Comparison of ENCODE assay signal across 8 cellular contexts in genomic region chr17:40548982-40549680, GRCh38. TPM values are rescaled to one million over a fixed set of nuclear protein-coding genes. Genes with fewer than 3 reads are reported as not detected.
A peak's percentile ranks its signal among the peaks of the same experiment; 100 is the strongest.
DNase-seq lines count a peak whose midpoint lies in the region; ATAC-seq and TF ChIP-seq lines count a peak whose summit lies in the region.

No MANE protein-coding gene starts in this region.

- no peak overlapping the region for H3K4me3 ChIP-seq in OCI-LY3 (ENCODE audit: low read length)

- peaks cover 20% of the 10 kb centered on the region for H3K36me3 Mint-ChIP-seq in central memory CD8-positive, alpha-beta T cell (ENCODE audit: insufficient read depth)

- no peaks in the 10 kb centered on the region for H3K27me3 Mint-ChIP-seq in central memory CD8-positive, alpha-beta T cell

- H3K9me3 ChIP-seq in OCI-LY3 (ENCODE audit: insufficient read depth, low read length), result no peaks in the 10 kb centered on the region

- H3K27ac Mint-ChIP-seq in central memory CD8-positive, alpha-beta T cell (ENCODE audit: low read depth), result peak overlapping the region; percentile 45

- H3K27ac ChIP-seq in OCI-LY3 (ENCODE audit: low read length) (peak overlapping the region; percentile 41), foreskin keratinocyte (no peak overlapping the region)

- H3K4me1 ChIP-seq in OCI-LY3 (ENCODE audit: low read length) (peaks cover 65% of the 10 kb centered on the region), foreskin keratinocyte (peaks cover 17% of the 10 kb centered on the region)

- peaks cover under 1% of the 10 kb centered on the region; the same call in 1 of the 2 replicates for H3K79me2 ChIP-seq in OCI-LY3 (ENCODE audit: low read length)

- no peak for ATAC-seq in central memory CD8-positive, alpha-beta T cell (replicated peaks; ENCODE audit: extremely low read depth, poor library complexity, severe bottlenecking)
- ATAC-seq in foreskin keratinocyte, result no peak

- H3K9me3 Mint-ChIP-seq in central memory CD8-positive, alpha-beta T cell, result no peaks in the 10 kb centered on the region

- peak overlapping the region; percentile 28 for H3K4me3 Mint-ChIP-seq in central memory CD8-positive, alpha-beta T cell

- peaks cover 21% of the 10 kb centered on the region for H4K20me1 ChIP-seq in OCI-LY3 (ENCODE audit: insufficient read depth, low read length)

- peak; percentile 87 for DNase-seq in ELR (ENCODE audit: low read depth)
- DNase-seq in central memory CD8-positive, alpha-beta T cell (ENCODE audit: low spot score in 2 of 2), result no peak
- DNase-seq in myocyte (ENCODE audit: low read depth), result peak; percentile 72
- no peak for DNase-seq in middle frontal gyrus (ENCODE audit: extremely low spot score, low spot score)
- DNase-seq in DMS114 treated with DMSO at 0.1 percent for 48 hours (lab: John Stamatoyannopoulos, UW; ENCODE audit: unreplicated experiment), result no peak
- no peak for DNase-seq in stimulated activated CD4-positive, alpha-beta T cell treated with anti-CD3 and anti-CD28 coated beads, Interleukin-15, amount 100 ng/mL, for 24 hours
- no peak for DNase-seq in foreskin keratinocyte

- H3K27me3 ChIP-seq in OCI-LY3 (ENCODE audit: low read depth, low read length), result no peaks in the 10 kb centered on the region
- H3K27me3 ChIP-seq in foreskin keratinocyte, result peaks cover 17% of the 10 kb centered on the region

- TF ChIP-seq CTCF in OCI-LY3 (IDR thresholded peaks at IDR 0.05; ENCODE audit: low read depth, low read length) (no peak), foreskin keratinocyte (conservative IDR thresholded peaks at IDR 0.05) (no peak)

- H3K9ac ChIP-seq in OCI-LY3 (ENCODE audit: low read length), result peak overlapping the region; percentile 5; the same call in 1 of the 2 replicates

- H3K4me2 ChIP-seq in OCI-LY3 (ENCODE audit: low read length), result peak overlapping the region; percentile 36

- H3K36me3 ChIP-seq in OCI-LY3 (replicated peaks; ENCODE audit: low read depth, low read length), result peaks cover 10% of the 10 kb centered on the region

- no peak overlapping the region for H2AFZ ChIP-seq in OCI-LY3 (ENCODE audit: low read depth, low read length)

- H3K4me1 Mint-ChIP-seq in central memory CD8-positive, alpha-beta T cell, result peaks cover 74% of the 10 kb centered on the region

RNA-seq across cellular contexts. Expression of gene CCR7, which starts 16.1 kb away (rescaled TPM):
- total RNA-seq in myocyte (0.05 TPM in 1 of 2 replicates, not detected in the other), foreskin keratinocyte (not detected in 2 replicates)
- polyA plus RNA-seq in myocyte (2012), result 1.4 TPM
- not detected in 2 replicates for polyA plus RNA-seq in foreskin keratinocyte

RNA-seq across cellular contexts. Expression of gene TNS4, which starts 47.7 kb away (rescaled TPM):
- total RNA-seq in myocyte (not detected in 2 replicates), foreskin keratinocyte (285 and 352 TPM in 2 replicates)
- polyA plus RNA-seq in myocyte (2012), result 0.03 TPM
- polyA plus RNA-seq in foreskin keratinocyte, result 271 and 305 TPM in 2 replicates

Comparison
In these comparisons a context has a peak if more than half of its experiments do, and no peak if none do; other contexts are left out.
1. DNase-seq: peak in ELR (single experiment) and myocyte (single experiment); none in central memory CD8-positive, alpha-beta T cell (0 of 2), middle frontal gyrus (single experiment), DMS114 treated with DMSO at 0.1 percent for 48 hours (single experiment), stimulated activated CD4-positive, alpha-beta T cell treated with anti-CD3 and anti-CD28 coated beads, Interleukin-15, amount 100 ng/mL, for 24 hours (single experiment) and foreskin keratinocyte (0 of 2).
2. RNA of gene TNS4, which starts 47.7 kb away (total RNA-seq): 285 to 352 TPM in foreskin keratinocyte; not detected in myocyte; every median in the first group is over 100 times any median in the second.